In genomic region chr17:19260958-19261357, GRCh38 we compare ENCODE assay signal across 9 cellular contexts. TPM values are rescaled to one million over a fixed set of nuclear protein-coding genes. Genes with fewer than 3 reads are reported as not detected.
DNase-seq lines count a peak whose midpoint lies in the region; ATAC-seq, FAIRE-seq and TF ChIP-seq lines count a peak whose summit lies in the region.
"Had no signal": no experiment of that assay in that cellular context is flagged by ENCODE, and none has a peak within 500 bp of the region (broad histone marks: within the 10 kb centered on the region; RNA-seq: fewer than 3 reads in every experiment).

No MANE protein-coding gene starts in this region.

- no peak overlapping the region for H3K56ac ChIP-seq in H9 (ENCODE audit: insufficient read length, low read depth, low read length)

- TF ChIP-seq CTCF in H9 (conservative IDR thresholded peaks at IDR 0.05) (peak; percentile 39; the same call in 2 of the 3 replicates), NB4 (IDR thresholded peaks at IDR 0.05; ENCODE audit: low read depth, low read length) (peak; percentile 19), astrocyte (IDR thresholded peaks at IDR 0.05; ENCODE audit: insufficient read depth, low read depth, low read length) (peak; percentile 7), ascending aorta (IDR thresholded peaks at IDR 0.05) (no peak), natural killer cell (IDR thresholded peaks at IDR 0.05) (no peak)

- H3K4me1 ChIP-seq in H9 (ENCODE audit: insufficient read depth, low read length) = peaks cover 7% of the 10 kb centered on the region; the same call in 1 of the 2 replicates
- peaks cover 21% of the 10 kb centered on the region for H3K4me1 ChIP-seq in astrocyte (ENCODE audit: insufficient read depth, low read length)
- H3K4me1 ChIP-seq in trophoblast cell (ENCODE audit: control insufficient read depth in 1 of 2, insufficient read depth in 2 of 2, low read length in 2 of 2) = peaks cover 19 to 31% of the 10 kb centered on the region in 2 experiments
- H3K4me1 ChIP-seq in ascending aorta = peaks cover 15 to 33% of the 10 kb centered on the region in 2 donors

- H3K9me3 ChIP-seq in H9 (ENCODE audit: control insufficient read depth, low read depth, low read length) = no peaks in the 10 kb centered on the region
- no peaks in the 10 kb centered on the region for H3K9me3 ChIP-seq in astrocyte (ENCODE audit: insufficient read depth, low read depth, low read length)
- H3K9me3 ChIP-seq in trophoblast cell (ENCODE audit: insufficient read depth, low read depth, low read length) = no peaks in the 10 kb centered on the region
- no peaks in the 10 kb centered on the region for H3K9me3 ChIP-seq in ascending aorta

- no peak overlapping the region for H2BK20ac ChIP-seq in H9 (ENCODE audit: low read depth, low read length, poor library complexity, severe bottlenecking)

- H3K9me3 Mint-ChIP-seq in H9 (no peaks in the 10 kb centered on the region; a peak in 1 of 5 replicates), astrocyte (ENCODE audit: unreplicated experiment) (peaks cover 3% of the 10 kb centered on the region), natural killer cell (no peaks in the 10 kb centered on the region)
- H3K9me3 Mint-ChIP-seq: activated CD4-positive, alpha-beta memory T cell treated with anti-CD3 and anti-CD28 coated beads, Interleukin-2, amount 10 ng/mL, durations not matched to agents 7 days and 5 days had no signal

- H3K36me3 Mint-ChIP-seq in H9 (ENCODE audit: insufficient read depth in 1 of 3, low read depth in 3 of 3) (peaks cover 0 to 3% (median 0%) of the 10 kb centered on the region in 3 experiments; a peak in 2 of 7 replicates), astrocyte (ENCODE audit: low read depth, unreplicated experiment) (peaks cover 12% of the 10 kb centered on the region), natural killer cell (no peaks in the 10 kb centered on the region)

- H3K14ac ChIP-seq in H9 (ENCODE audit: insufficient read depth, low read length) = no peak overlapping the region
- no peak overlapping the region for H3K14ac ChIP-seq in trophoblast cell (ENCODE audit: low read length)

- H3K4me2 ChIP-seq in H9 (ENCODE audit: insufficient read depth, insufficient read length, low read length) = no peak overlapping the region
- no peak overlapping the region for H3K4me2 ChIP-seq in astrocyte (ENCODE audit: low read length)
- H3K4me2 ChIP-seq in trophoblast cell (ENCODE audit: low read length) = no peak overlapping the region

- no peak overlapping the region for H4K8ac ChIP-seq in H9 (replicated peaks; ENCODE audit: insufficient read length, low read depth, low read length)
- H4K8ac ChIP-seq in trophoblast cell (ENCODE audit: low read depth, low read length) = no peak overlapping the region

- no peak overlapping the region for H3K4me3 Mint-ChIP-seq in H9
- H3K4me3 Mint-ChIP-seq in astrocyte (ENCODE audit: unreplicated experiment) = no peak overlapping the region
- no peak overlapping the region for H3K4me3 Mint-ChIP-seq in natural killer cell
- H3K4me3 Mint-ChIP-seq: activated CD4-positive, alpha-beta memory T cell treated with anti-CD3 and anti-CD28 coated beads, Interleukin-2, amount 10 ng/mL, durations not matched to agents 7 days and 5 days had no signal

- H3K36me3 ChIP-seq in astrocyte (ENCODE audit: insufficient read depth, low read length) = no peaks in the 10 kb centered on the region
- peaks cover 0 to 2% of the 10 kb centered on the region in 2 experiments for H3K36me3 ChIP-seq in trophoblast cell (ENCODE audit: control insufficient read depth in 1 of 2, insufficient read depth in 2 of 2, low read length in 2 of 2)
- H3K36me3 ChIP-seq in ascending aorta = no peaks in the 10 kb centered on the region

- peaks cover 2% of the 10 kb centered on the region for H4K20me1 ChIP-seq in H9 (ENCODE audit: control insufficient read depth, insufficient read depth, insufficient read length)
- H4K20me1 ChIP-seq in astrocyte (ENCODE audit: insufficient read depth, low read length) = peaks cover 91% of the 10 kb centered on the region

- no peaks in the 10 kb centered on the region for H3K23me2 ChIP-seq in H9 (ENCODE audit: insufficient read length, low read depth, low read length, poor library complexity, severe bottlenecking)

- H3K27ac ChIP-seq in H9 (ENCODE audit: insufficient read length, low read depth, low read length) (no peak overlapping the region), astrocyte (ENCODE audit: low read depth, low read length) (no peak overlapping the region), trophoblast cell (ENCODE audit: low read depth, low read length) (no peak overlapping the region), ascending aorta (no peak overlapping the region)

- H3K18ac ChIP-seq in H9 (ENCODE audit: insufficient read length, low read depth, low read length) = no peak overlapping the region
- H3K18ac ChIP-seq in trophoblast cell (ENCODE audit: low read length) = no peak overlapping the region

- H3K27ac Mint-ChIP-seq in H9 (no peak overlapping the region), astrocyte (ENCODE audit: unreplicated experiment) (no peak overlapping the region), natural killer cell (no peak overlapping the region)
- H3K27ac Mint-ChIP-seq: activated CD4-positive, alpha-beta memory T cell treated with anti-CD3 and anti-CD28 coated beads, Interleukin-2, amount 10 ng/mL, durations not matched to agents 7 days and 5 days had no signal

- H3K79me1 ChIP-seq in H9 (ENCODE audit: insufficient read depth, low read depth, low read length, poor library complexity, severe bottlenecking) (peaks cover 13% of the 10 kb centered on the region), trophoblast cell (ENCODE audit: low read length) (peaks cover 7% of the 10 kb centered on the region)

- H2AFZ ChIP-seq in H9 (ENCODE audit: low read length) (no peak overlapping the region), astrocyte (ENCODE audit: low read depth, low read length) (no peak overlapping the region), trophoblast cell (ENCODE audit: insufficient read depth, low read length, poor library complexity) (no peak overlapping the region)

- H3K4ac ChIP-seq in H9 (ENCODE audit: low read depth, low read length) = no peak overlapping the region
- H3K4ac ChIP-seq in trophoblast cell (ENCODE audit: low read depth, low read length) = no peak overlapping the region

- H2BK120ac ChIP-seq in H9 (ENCODE audit: low read depth, low read length, poor library complexity, severe bottlenecking) (no peak overlapping the region), trophoblast cell (ENCODE audit: insufficient read depth, low read length, poor library complexity) (no peak overlapping the region)

- no peak overlapping the region for H2BK12ac ChIP-seq in H9 (ENCODE audit: insufficient read length, low read depth, low read length)
- no peak overlapping the region for H2BK12ac ChIP-seq in trophoblast cell (ENCODE audit: low read length)

- H4K12ac ChIP-seq in trophoblast cell (ENCODE audit: low read depth, low read length) = no peak overlapping the region

- H3K23ac ChIP-seq in H9 (ENCODE audit: insufficient read length, low read depth, low read length) (no peak overlapping the region), trophoblast cell (ENCODE audit: low read length) (no peak overlapping the region)

- H3K27me3 ChIP-seq in H9 (ENCODE audit: insufficient read depth, low read length) (no peaks in the 10 kb centered on the region), astrocyte (ENCODE audit: insufficient read depth, low read length) (no peaks in the 10 kb centered on the region), trophoblast cell (ENCODE audit: insufficient read depth, low read length) (no peaks in the 10 kb centered on the region), ascending aorta (no peaks in the 10 kb centered on the region)

- no peaks in the 10 kb centered on the region for H3K27me3 Mint-ChIP-seq in H9 (ENCODE audit: low read depth)
- H3K27me3 Mint-ChIP-seq in astrocyte (ENCODE audit: low read depth, unreplicated experiment) = no peaks in the 10 kb centered on the region
- H3K27me3 Mint-ChIP-seq in natural killer cell (ENCODE audit: low read depth in 2 of 2) = peaks cover 43 to 63% of the 10 kb centered on the region in 2 donors

- H3K9ac ChIP-seq in H9 (ENCODE audit: extremely low read depth, insufficient read length, low read length) (no peak overlapping the region), astrocyte (ENCODE audit: low read length) (no peak overlapping the region), trophoblast cell (ENCODE audit: low read length) (no peak overlapping the region)

- no peak for ATAC-seq in natural killer cell

- no peak for FAIRE-seq in astrocyte (lab: Jason Lieb, UNC)

- H3K79me2 ChIP-seq in H9 (ENCODE audit: insufficient read depth, low read length) = peaks cover 8% of the 10 kb centered on the region; the same call in 1 of the 2 replicates
- H3K79me2 ChIP-seq in astrocyte (ENCODE audit: insufficient read depth, low read length) = peaks cover 89% of the 10 kb centered on the region
- peaks cover 10% of the 10 kb centered on the region for H3K79me2 ChIP-seq in trophoblast cell (ENCODE audit: control insufficient read depth, insufficient read depth, low read length, poor library complexity)

- H2AK5ac ChIP-seq in H9 (ENCODE audit: insufficient read length, low read length) (no peak overlapping the region), trophoblast cell (ENCODE audit: low read length) (no peak overlapping the region)

- no peak for TF ChIP-seq POLR2A in NB4 (IDR thresholded peaks at IDR 0.05; ENCODE audit: extremely low read depth, insufficient read length)

- no peak overlapping the region for H2BK15ac ChIP-seq in H9 (ENCODE audit: low read depth, low read length)

- no peak overlapping the region for H4K5ac ChIP-seq in H9 (ENCODE audit: insufficient read length, low read depth, low read length)

- DNase-seq in H9 (no peak), NB4 (ENCODE audit: low read depth) (peak; percentile 33), astrocyte (ENCODE audit: low read depth) (no peak), trophoblast cell (peak in 1 of 2 donors; percentile 35), amniotic stem cell (lab: John Stamatoyannopoulos, UW) (no peak), ascending aorta (ENCODE audit: low spot score in 2 of 2) (no peak), NCI-H82 (lab: John Stamatoyannopoulos, UW) (no peak), natural killer cell (no peak)
- DNase-seq: activated CD4-positive, alpha-beta memory T cell treated with anti-CD3 and anti-CD28 coated beads, Interleukin-2, amount 10 ng/mL, durations not matched to agents 7 days and 5 days had no signal

- no peak overlapping the region for H2BK5ac ChIP-seq in H9 (ENCODE audit: insufficient read length, low read length)
- no peak overlapping the region for H2BK5ac ChIP-seq in trophoblast cell (ENCODE audit: low read depth, low read length, poor library complexity)

- no peak overlapping the region for H3T11ph ChIP-seq in H9 (ENCODE audit: low read length)

- H3K4me3 ChIP-seq in NB4 (ENCODE audit: low read depth, low read length) (no peak overlapping the region), astrocyte (ENCODE audit: insufficient read depth, low read depth, low read length) (no peak overlapping the region), trophoblast cell (ENCODE audit: low read depth, low read length) (peak overlapping the region; percentile 8), ascending aorta (no peak overlapping the region)

- no CpG with 5 or more reads among the region's 7 CpGs for WGBS in H9 (ENCODE audit: extremely low coverage, insufficient read length, low lambda C conversion rate)
- WGBS in trophoblast cell (ENCODE audit: extremely low coverage, insufficient coverage, insufficient read length) = no CpG with 5 or more reads among the region's 7 CpGs

- H4K91ac ChIP-seq in H9 (ENCODE audit: insufficient read length, low read depth, low read length) = no peak overlapping the region
- no peak overlapping the region for H4K91ac ChIP-seq in trophoblast cell (ENCODE audit: low read depth, low read length)

- H3K4me1 Mint-ChIP-seq in H9 (peaks cover 30 to 36% of the 10 kb centered on the region in 2 experiments), astrocyte (ENCODE audit: low read depth, unreplicated experiment) (peaks cover 31% of the 10 kb centered on the region), natural killer cell (no peaks in the 10 kb centered on the region)

- intact Hi-C loops in ascending aorta (cut with DNase I) = loop anchor here (5.0 kb wide), 1 partner anchor 186 kb away; no protein-coding TSS in a partner anchor
- intact Hi-C loops in natural killer cell (cut with micrococcal nuclease) = no loop called here

RNA-seq across cellular contexts. Expression of gene EPN2, which starts 23.8 kb away (rescaled TPM):
- 53.2 and 57.8 TPM in 2 replicates for total RNA-seq in H9 (2021)
- total RNA-seq in astrocyte = 40.5 and 48.7 TPM in 2 replicates
- 59.0 and 60.9 TPM in 2 replicates for polyA plus RNA-seq in trophoblast cell (2013)
- total RNA-seq in ascending aorta = 51.0 TPM
- total RNA-seq in natural killer cell = 10 to 100 TPM in 1 of 3 donors, 1 to 10 TPM in 2; 2.0 to 13.8 (median 4.9) TPM

Comparison
In these comparisons a context has a peak if more than half of its experiments do, and no peak if none do; other contexts are left out.
1. CTCF ChIP-seq: peak in H9 (single experiment), NB4 (single experiment) and astrocyte (single experiment); none in ascending aorta (0 of 3) and natural killer cell (single experiment).